In the genomic region with DNA sequence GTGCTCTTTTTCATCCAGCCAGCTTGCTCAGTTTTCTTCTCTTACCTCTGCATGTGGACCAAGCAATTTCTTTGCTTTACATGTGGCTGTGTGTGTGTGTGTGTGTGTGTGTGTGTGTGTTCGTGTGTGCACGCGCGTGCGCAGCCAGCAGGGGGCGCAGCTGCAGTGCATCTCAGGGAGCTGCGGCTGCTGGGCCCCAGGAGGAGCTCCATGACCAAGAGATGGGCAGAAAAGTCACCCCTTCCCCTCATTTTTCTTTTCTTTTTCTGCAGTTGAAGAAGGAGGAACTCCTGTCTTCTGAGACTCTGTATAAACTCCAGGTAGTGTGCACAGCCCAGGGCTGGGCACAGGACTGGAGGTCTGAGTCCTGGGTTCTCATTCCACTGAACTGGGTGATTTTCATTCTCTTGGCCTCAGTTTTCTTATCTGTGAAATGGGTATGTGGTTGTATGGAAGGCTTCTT, we compare ENCODE assay signal across 8 cellular contexts. TPM values are rescaled to one million over a fixed set of nuclear protein-coding genes. Genes with fewer than 3 reads are reported as not detected.
DNase-seq lines count a peak whose midpoint lies in the region; ATAC-seq and TF ChIP-seq lines count a peak whose summit lies in the region.

No MANE protein-coding gene starts in this region.

- H3K4me1 ChIP-seq in CD4-positive, alpha-beta memory T cell (ENCODE audit: insufficient read depth, low read length) = no peaks in the 10 kb centered on the region
- no peaks in the 10 kb centered on the region for H3K4me1 ChIP-seq in effector memory CD4-positive, alpha-beta T cell (ENCODE audit: control insufficient read depth, insufficient read depth, low read length, poor library complexity, severe bottlenecking)
- H3K4me1 ChIP-seq in mucosa of descending colon (ENCODE audit: low read depth) = no peaks in the 10 kb centered on the region

- H3K4me3 Mint-ChIP-seq in CD4-positive, alpha-beta memory T cell = no peak overlapping the region
- no peak overlapping the region for H3K4me3 Mint-ChIP-seq in activated CD8-positive, alpha-beta T cell treated with anti-CD3 and anti-CD28 coated beads, Interleukin-2, amount 10 ng/mL, durations not matched to agents 7 days and 5 days

- no peaks in the 10 kb centered on the region for H3K27me3 ChIP-seq in CD4-positive, alpha-beta memory T cell (ENCODE audit: insufficient read depth, low read length)
- H3K27me3 ChIP-seq in effector memory CD4-positive, alpha-beta T cell (replicated peaks; ENCODE audit: control insufficient read depth, insufficient read depth, low read length, poor library complexity, severe bottlenecking) = no peaks in the 10 kb centered on the region

- peaks cover 2 to 4% of the 10 kb centered on the region in 2 donors for H3K27me3 Mint-ChIP-seq in CD4-positive, alpha-beta memory T cell
- peaks cover 2% of the 10 kb centered on the region for H3K27me3 Mint-ChIP-seq in activated CD8-positive, alpha-beta T cell treated with anti-CD3 and anti-CD28 coated beads, Interleukin-2, amount 10 ng/mL, durations not matched to agents 7 days and 5 days (ENCODE audit: low read depth)

- peaks cover 0 to 4% (median 2%) of the 10 kb centered on the region in 4 donors for H3K4me1 Mint-ChIP-seq in CD4-positive, alpha-beta memory T cell
- H3K4me1 Mint-ChIP-seq in activated CD8-positive, alpha-beta T cell treated with anti-CD3 and anti-CD28 coated beads, Interleukin-2, amount 10 ng/mL, durations not matched to agents 7 days and 5 days (ENCODE audit: low read depth) = no peaks in the 10 kb centered on the region

- H3K36me3 ChIP-seq in CD4-positive, alpha-beta memory T cell (ENCODE audit: insufficient read depth, low read length) = no peaks in the 10 kb centered on the region
- no peaks in the 10 kb centered on the region for H3K36me3 ChIP-seq in effector memory CD4-positive, alpha-beta T cell (ENCODE audit: control insufficient read depth, insufficient read depth, low read length)
- no peaks in the 10 kb centered on the region for H3K36me3 ChIP-seq in mucosa of descending colon (ENCODE audit: low read depth)

- CTCF ChIA-PET in CD4-positive, alpha-beta memory T cell (lab: Charles Lee; ENCODE audit: partially characterized antibody) = interaction anchor here (0.6 to 3.3 kb wide), 27 partner anchors 8 to 1136 kb away, joined by 3 to 52 read pairs (median 5); a partner anchor contains a TSS
- CTCF ChIA-PET in activated CD8-positive, alpha-beta T cell treated with anti-CD3 and anti-CD28 coated beads, Interleukin-2, amount 10 ng/mL, durations not matched to agents 7 days and 5 days (lab: Charles Lee) = interaction anchor here (0.6 to 3.6 kb wide), 61 partner anchors 9 to 536 kb away, joined by 3 to 140 read pairs (median 4); a partner anchor contains a TSS

- no peaks in the 10 kb centered on the region for H3K9me3 ChIP-seq in CD4-positive, alpha-beta memory T cell (ENCODE audit: control insufficient read depth in 1 of 2, low read length in 2 of 2)
- H3K9me3 ChIP-seq in effector memory CD4-positive, alpha-beta T cell (ENCODE audit: control insufficient read depth, low read length) = no peaks in the 10 kb centered on the region
- no peaks in the 10 kb centered on the region for H3K9me3 ChIP-seq in mucosa of descending colon

- peak overlapping the region in 4 of 7 donors; percentile 3 to 88 (median 60) for H3K27ac Mint-ChIP-seq in CD4-positive, alpha-beta memory T cell
- no peak overlapping the region for H3K27ac Mint-ChIP-seq in activated CD8-positive, alpha-beta T cell treated with anti-CD3 and anti-CD28 coated beads, Interleukin-2, amount 10 ng/mL, durations not matched to agents 7 days and 5 days

- intact Hi-C loops in CD4-positive, alpha-beta memory T cell (cut with micrococcal nuclease) = loop anchor here (1.0 kb wide), 1 partner anchor 111 kb away; no protein-coding TSS in a partner anchor
- intact Hi-C loops in mucosa of descending colon (cut with DNase I, micrococcal nuclease) = loop anchor here in 1 of 2 donors (5.0 kb wide), 1 partner anchor 63 kb away; no protein-coding TSS in a partner anchor

- peak; percentile 51 to 60 (median 53) for DNase-seq in CD4-positive, alpha-beta memory T cell
- DNase-seq in GOT3 (lab: John Stamatoyannopoulos, UW) = peak; percentile 5
- peak; percentile 35 for DNase-seq in NCI-H774 (lab: John Stamatoyannopoulos, UW)
- DNase-seq in activated CD8-positive, alpha-beta T cell treated with anti-CD3 and anti-CD28 coated beads, Interleukin-2, amount 10 ng/mL, durations not matched to agents 7 days and 5 days = peak; percentile 77
- DNase-seq in effector memory CD4-positive, alpha-beta T cell = peak; percentile 6 to 38 (median 9)
- DNase-seq in mucosa of descending colon = peak; percentile 84 to 94 (median 89)
- peak; percentile 8 to 40 for DNase-seq in stimulated activated CD8-positive, alpha-beta memory T cell treated with anti-CD3 and anti-CD28 coated beads, Interleukin-4, amount 100 ng/mL, for 1 hour (ENCODE audit: low read depth in 2 of 2, low spot score in 1 of 2)
- DNase-seq in epidermal melanocyte (ENCODE audit: insufficient read length, low spot score) = no peak

- TF ChIP-seq CTCF in mucosa of descending colon (IDR thresholded peaks at IDR 0.05) = no peak

- H3K36me3 Mint-ChIP-seq in CD4-positive, alpha-beta memory T cell = no peaks in the 10 kb centered on the region
- no peaks in the 10 kb centered on the region for H3K36me3 Mint-ChIP-seq in activated CD8-positive, alpha-beta T cell treated with anti-CD3 and anti-CD28 coated beads, Interleukin-2, amount 10 ng/mL, durations not matched to agents 7 days and 5 days (ENCODE audit: low read depth)

- no peak overlapping the region for H3K27ac ChIP-seq in CD4-positive, alpha-beta memory T cell (ENCODE audit: low read depth, low read length)
- H3K27ac ChIP-seq in effector memory CD4-positive, alpha-beta T cell (ENCODE audit: insufficient read depth, low read length, poor library complexity, severe bottlenecking) = no peak overlapping the region

- H3K4me3 ChIP-seq in CD4-positive, alpha-beta memory T cell (ENCODE audit: low read length in 2 of 2) = no peak overlapping the region
- no peak overlapping the region for H3K4me3 ChIP-seq in effector memory CD4-positive, alpha-beta T cell (ENCODE audit: insufficient read depth, low read depth, low read length, poor library complexity, severe bottlenecking)
- no peak overlapping the region for H3K4me3 ChIP-seq in mucosa of descending colon

- peaks cover 0 to 2% (median 0%) of the 10 kb centered on the region in 8 donors for H3K9me3 Mint-ChIP-seq in CD4-positive, alpha-beta memory T cell
- H3K9me3 Mint-ChIP-seq in activated CD8-positive, alpha-beta T cell treated with anti-CD3 and anti-CD28 coated beads, Interleukin-2, amount 10 ng/mL, durations not matched to agents 7 days and 5 days (ENCODE audit: insufficient read depth) = no peaks in the 10 kb centered on the region

- POLR2A ChIA-PET in CD4-positive, alpha-beta memory T cell (lab: Charles Lee; ENCODE audit: partially characterized antibody) = interaction anchor here (1.2 kb wide), 1 partner anchor 213 kb away, joined by 3 read pairs; no protein-coding TSS in a partner anchor
- POLR2A ChIA-PET in activated CD8-positive, alpha-beta T cell treated with anti-CD3 and anti-CD28 coated beads, Interleukin-2, amount 10 ng/mL, durations not matched to agents 7 days and 5 days (lab: Charles Lee) = no interaction called here

- ATAC-seq in activated CD8-positive, alpha-beta T cell treated with anti-CD3 and anti-CD28 coated beads, Interleukin-2, amount 10 ng/mL, durations not matched to agents 7 days and 5 days = peak; percentile 86
- peak; percentile 96 for ATAC-seq in mucosa of descending colon

RNA-seq across cellular contexts. Expression of a gene that starts 41.8 kb away (rescaled TPM):
- total RNA-seq in CD4-positive, alpha-beta memory T cell = under 1 TPM in 1 of 2 experiments, not detected in 1; 0.19 TPM
- 1 to 10 TPM in 1 of 2 donors, not detected in 1; 1.0 TPM for polyA plus RNA-seq in CD4-positive, alpha-beta memory T cell
- total RNA-seq in activated CD8-positive, alpha-beta T cell treated with anti-CD3 and anti-CD28 coated beads, Interleukin-2, amount 10 ng/mL, durations not matched to agents 7 days and 5 days = not detected
- 10 to 100 TPM; 13.2 to 45.7 (median 30.4) TPM for total RNA-seq in mucosa of descending colon

Comparison
In these comparisons a context has a peak if more than half of its experiments do, and no peak if none do; other contexts are left out.
1. RNA of a gene that starts 41.8 kb away (total RNA-seq): 13.2 to 45.7 TPM in mucosa of descending colon; 0.19 TPM in CD4-positive, alpha-beta memory T cell and not detected in activated CD8-positive, alpha-beta T cell treated with anti-CD3 and anti-CD28 coated beads, Interleukin-2, amount 10 ng/mL, durations not matched to agents 7 days and 5 days; every median in the first group is over 10 times any median in the second.